In genomic region chr22:36029406-36029755, GRCh38 we compare ENCODE assay signal across 1 cellular context.
TF ChIP-seq lines count a peak whose summit lies in the region.

No MANE protein-coding gene starts in this region.

TF ChIP-seq in GM12878, 131 proteins besides CTCF, POLR2A, EP300 and RAD21 (continued from another document):
- TF ChIP-seq TCF3 (IDR thresholded peaks at IDR 0.05; ENCODE audit: borderline replicate concordance, insufficient read depth, low read depth, low read length), result no peak
- TF ChIP-seq HCFC1 (IDR thresholded peaks at IDR 0.05; ENCODE audit: low read length), result no peak
- TF ChIP-seq MAX (IDR thresholded peaks at IDR 0.05; ENCODE audit: low read depth, low read length), result no peak
- TF ChIP-seq NFYA (IDR thresholded peaks at IDR 0.05; ENCODE audit: borderline replicate concordance, low read depth, low read length), result no peak
- no peak for TF ChIP-seq ZNF207 (IDR thresholded peaks at IDR 0.05; ENCODE audit: borderline replicate concordance)
- no peak for TF ChIP-seq SKIL (IDR thresholded peaks at IDR 0.05; ENCODE audit: low read depth, poor library complexity, severe bottlenecking)
- no peak for TF ChIP-seq BMI1 (IDR thresholded peaks at IDR 0.05; ENCODE audit: borderline replicate concordance)
- no peak for TF ChIP-seq KLF5 (IDR thresholded peaks at IDR 0.05; ENCODE audit: partially characterized antibody)
- TF ChIP-seq SPI1 (IDR thresholded peaks at IDR 0.05; ENCODE audit: borderline replicate concordance, insufficient read depth, low read depth, low read length), result no peak
- TF ChIP-seq E4F1 (IDR thresholded peaks at IDR 0.05; ENCODE audit: borderline replicate concordance, partially characterized antibody), result no peak
- no peak for TF ChIP-seq NRF1 (conservative IDR thresholded peaks at IDR 0.05; ENCODE audit: low read depth, low read length)
- no peak for TF ChIP-seq SMC3 (IDR thresholded peaks at IDR 0.05; ENCODE audit: borderline replicate concordance, low read length)
- TF ChIP-seq NR2C2 (IDR thresholded peaks at IDR 0.05; ENCODE audit: borderline replicate concordance, control insufficient read depth, insufficient read length, low read depth), result no peak
- TF ChIP-seq HSF1 (IDR thresholded peaks at IDR 0.05; ENCODE audit: low read depth, low read length), result no peak
- no peak for TF ChIP-seq E2F4 (IDR thresholded peaks at IDR 0.05; ENCODE audit: low read depth, low read length)
- no peak for TF ChIP-seq HDAC6 (IDR thresholded peaks at IDR 0.05; ENCODE audit: unreplicated experiment)
